1 cellular context compared by ENCODE assay signal in the genomic region with DNA sequence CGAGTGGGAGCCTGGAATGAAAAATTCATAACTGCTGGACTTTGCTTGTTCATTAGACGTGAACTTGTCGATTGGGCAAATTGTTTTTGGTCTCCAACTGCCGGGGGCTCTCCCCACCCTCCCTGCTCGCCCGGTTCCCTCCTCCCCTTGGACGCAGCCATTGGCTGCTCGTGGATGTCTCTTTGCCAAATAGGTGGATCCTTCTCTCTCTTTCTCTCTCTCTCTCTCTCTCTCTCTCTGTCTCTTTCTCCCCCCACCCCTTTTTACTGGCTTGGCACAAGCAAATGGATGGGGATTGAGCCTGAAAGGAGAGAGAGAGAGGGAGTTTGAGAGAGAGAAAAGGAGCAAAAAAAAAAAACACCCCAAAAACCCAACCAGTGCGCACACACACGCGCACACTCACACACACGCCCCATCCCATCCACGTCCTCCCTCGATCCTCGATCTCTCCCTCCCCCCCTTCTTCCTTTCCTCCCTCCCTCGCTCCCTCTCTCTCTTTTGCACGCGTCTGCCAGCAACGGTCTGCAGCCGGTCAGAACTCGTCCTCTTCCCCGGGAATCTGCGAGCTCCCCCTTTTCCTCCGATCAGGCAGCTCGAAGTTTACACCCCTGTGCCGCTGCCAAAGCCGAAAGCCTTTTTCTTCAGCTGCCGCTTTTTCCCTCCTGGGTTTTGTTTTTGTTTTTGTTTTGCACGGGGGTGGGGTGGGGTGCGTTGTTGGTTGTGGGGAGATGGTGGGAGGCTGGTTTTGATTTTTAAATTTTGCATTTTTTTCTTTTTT.
TF ChIP-seq lines count a peak whose summit lies in the region.

No MANE protein-coding gene starts in this region.

TF ChIP-seq in HepG2, 621 proteins besides CTCF, POLR2A, EP300 and RAD21 (continued from another document):
- TF ChIP-seq, protein P1, sequence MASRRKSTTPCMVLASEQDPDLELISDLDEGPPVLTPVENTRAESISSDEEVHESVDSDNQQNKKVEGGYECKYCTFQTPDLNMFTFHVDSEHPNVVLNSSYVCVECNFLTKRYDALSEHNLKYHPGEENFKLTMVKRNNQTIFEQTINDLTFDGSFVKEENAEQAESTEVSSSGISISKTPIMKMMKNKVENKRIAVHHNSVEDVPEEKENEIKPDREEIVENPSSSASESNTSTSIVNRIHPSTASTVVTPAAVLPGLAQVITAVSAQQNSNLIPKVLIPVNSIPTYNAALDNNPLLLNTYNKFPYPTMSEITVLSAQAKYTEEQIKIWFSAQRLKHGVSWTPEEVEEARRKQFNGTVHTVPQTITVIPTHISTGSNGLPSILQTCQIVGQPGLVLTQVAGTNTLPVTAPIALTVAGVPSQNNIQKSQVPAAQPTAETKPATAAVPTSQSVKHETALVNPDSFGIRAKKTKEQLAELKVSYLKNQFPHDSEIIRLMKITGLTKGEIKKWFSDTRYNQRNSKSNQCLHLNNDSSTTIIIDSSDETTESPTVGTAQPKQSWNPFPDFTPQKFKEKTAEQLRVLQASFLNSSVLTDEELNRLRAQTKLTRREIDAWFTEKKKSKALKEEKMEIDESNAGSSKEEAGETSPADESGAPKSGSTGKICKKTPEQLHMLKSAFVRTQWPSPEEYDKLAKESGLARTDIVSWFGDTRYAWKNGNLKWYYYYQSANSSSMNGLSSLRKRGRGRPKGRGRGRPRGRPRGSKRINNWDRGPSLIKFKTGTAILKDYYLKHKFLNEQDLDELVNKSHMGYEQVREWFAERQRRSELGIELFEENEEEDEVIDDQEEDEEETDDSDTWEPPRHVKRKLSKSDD (CRISPR knock-in tag; IDR thresholded peaks at IDR 0.05; ENCODE audit: low read depth) = no peak
- peak; percentile 67; the same call in 1 of the 2 replicates for TF ChIP-seq ZNF430 (CRISPR knock-in tag; IDR thresholded peaks at IDR 0.05)
- no peak for TF ChIP-seq ZNF605 (CRISPR knock-in tag; IDR thresholded peaks at IDR 0.05)
- no peak for TF ChIP-seq GABPA (IDR thresholded peaks at IDR 0.05; ENCODE audit: low read depth, low read length)
- TF ChIP-seq GABPA (CRISPR knock-in tag; IDR thresholded peaks at IDR 0.05; ENCODE audit: low read depth) = no peak
- TF ChIP-seq MED13 (CRISPR knock-in tag; IDR thresholded peaks at IDR 0.05) = no peak
- peak; percentile 34; the same call in 1 of the 2 replicates for TF ChIP-seq TBX2 (CRISPR knock-in tag; IDR thresholded peaks at IDR 0.05; ENCODE audit: borderline replicate concordance)
- TF ChIP-seq KLF9 (CRISPR knock-in tag; IDR thresholded peaks at IDR 0.05; ENCODE audit: low read depth) = no peak
- TF ChIP-seq DNMT3B (CRISPR knock-in tag; conservative IDR thresholded peaks at IDR 0.05) = 0 out of 2 replicates have a peak, but pooled peaks have one; percentile 49
- no peak for TF ChIP-seq ZNF530 (CRISPR knock-in tag; IDR thresholded peaks at IDR 0.05; ENCODE audit: low read depth)
- TF ChIP-seq, protein P2, sequence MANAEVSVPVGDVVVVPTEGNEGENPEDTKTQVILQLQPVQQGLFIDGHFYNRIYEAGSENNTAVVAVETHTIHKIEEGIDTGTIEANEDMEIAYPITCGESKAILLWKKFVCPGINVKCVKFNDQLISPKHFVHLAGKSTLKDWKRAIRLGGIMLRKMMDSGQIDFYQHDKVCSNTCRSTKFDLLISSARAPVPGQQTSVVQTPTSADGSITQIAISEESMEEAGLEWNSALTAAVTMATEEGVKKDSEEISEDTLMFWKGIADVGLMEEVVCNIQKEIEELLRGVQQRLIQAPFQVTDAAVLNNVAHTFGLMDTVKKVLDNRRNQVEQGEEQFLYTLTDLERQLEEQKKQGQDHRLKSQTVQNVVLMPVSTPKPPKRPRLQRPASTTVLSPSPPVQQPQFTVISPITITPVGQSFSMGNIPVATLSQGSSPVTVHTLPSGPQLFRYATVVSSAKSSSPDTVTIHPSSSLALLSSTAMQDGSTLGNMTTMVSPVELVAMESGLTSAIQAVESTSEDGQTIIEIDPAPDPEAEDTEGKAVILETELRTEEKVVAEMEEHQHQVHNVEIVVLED (CRISPR knock-in tag; IDR thresholded peaks at IDR 0.05; ENCODE audit: borderline replicate concordance) = no peak
- TF ChIP-seq, protein P3, sequence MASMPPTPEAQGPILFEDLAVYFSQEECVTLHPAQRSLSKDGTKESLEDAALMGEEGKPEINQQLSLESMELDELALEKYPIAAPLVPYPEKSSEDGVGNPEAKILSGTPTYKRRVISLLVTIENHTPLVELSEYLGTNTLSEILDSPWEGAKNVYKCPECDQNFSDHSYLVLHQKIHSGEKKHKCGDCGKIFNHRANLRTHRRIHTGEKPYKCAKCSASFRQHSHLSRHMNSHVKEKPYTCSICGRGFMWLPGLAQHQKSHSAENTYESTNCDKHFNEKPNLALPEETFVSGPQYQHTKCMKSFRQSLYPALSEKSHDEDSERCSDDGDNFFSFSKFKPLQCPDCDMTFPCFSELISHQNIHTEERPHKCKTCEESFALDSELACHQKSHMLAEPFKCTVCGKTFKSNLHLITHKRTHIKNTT (CRISPR knock-in tag; IDR thresholded peaks at IDR 0.05) = no peak
- TF ChIP-seq GTF2F1 (IDR thresholded peaks at IDR 0.05; ENCODE audit: low read length) = no peak
- TF ChIP-seq CENPX (CRISPR knock-in tag; IDR thresholded peaks at IDR 0.05) = no peak
- TF ChIP-seq, protein P4, sequence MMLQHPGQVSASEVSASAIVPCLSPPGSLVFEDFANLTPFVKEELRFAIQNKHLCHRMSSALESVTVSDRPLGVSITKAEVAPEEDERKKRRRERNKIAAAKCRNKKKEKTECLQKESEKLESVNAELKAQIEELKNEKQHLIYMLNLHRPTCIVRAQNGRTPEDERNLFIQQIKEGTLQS (CRISPR knock-in tag; IDR thresholded peaks at IDR 0.05) = no peak
- TF ChIP-seq KDM4B (CRISPR knock-in tag; IDR thresholded peaks at IDR 0.05) = no peak
- TF ChIP-seq RFXANK (CRISPR knock-in tag; IDR thresholded peaks at IDR 0.05) = no peak
- TF ChIP-seq NR3C1 (CRISPR knock-in tag; IDR thresholded peaks at IDR 0.05) = no peak
- TF ChIP-seq SMC3 (IDR thresholded peaks at IDR 0.05; ENCODE audit: low read length) = no peak
- no peak for TF ChIP-seq ZNF713 (CRISPR knock-in tag; IDR thresholded peaks at IDR 0.05)
- no peak for TF ChIP-seq ZNF703 (CRISPR knock-in tag; IDR thresholded peaks at IDR 0.05; ENCODE audit: borderline replicate concordance)
- no peak for TF ChIP-seq IKZF4 (CRISPR knock-in tag; IDR thresholded peaks at IDR 0.05; ENCODE audit: borderline replicate concordance, low read depth, not compliant biosample characterization)
- TF ChIP-seq FOXK1 (CRISPR knock-in tag; IDR thresholded peaks at IDR 0.05; ENCODE audit: borderline replicate concordance, low read depth) = no peak
- no peak for TF ChIP-seq NR2F1 (CRISPR knock-in tag; IDR thresholded peaks at IDR 0.05)
- no peak for TF ChIP-seq KDM6A (CRISPR knock-in tag; IDR thresholded peaks at IDR 0.05; ENCODE audit: low read depth)
- TF ChIP-seq GTF3A (CRISPR knock-in tag; conservative IDR thresholded peaks at IDR 0.05) = no peak
- TF ChIP-seq, protein P5, sequence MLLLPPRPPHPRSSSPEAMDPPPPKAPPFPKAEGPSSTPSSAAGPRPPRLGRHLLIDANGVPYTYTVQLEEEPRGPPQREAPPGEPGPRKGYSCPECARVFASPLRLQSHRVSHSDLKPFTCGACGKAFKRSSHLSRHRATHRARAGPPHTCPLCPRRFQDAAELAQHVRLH (CRISPR knock-in tag; IDR thresholded peaks at IDR 0.05; ENCODE audit: borderline replicate concordance, low read depth) = 0 out of 2 replicates have a peak, but pooled peaks have one; percentile 31
- TF ChIP-seq, protein P6, sequence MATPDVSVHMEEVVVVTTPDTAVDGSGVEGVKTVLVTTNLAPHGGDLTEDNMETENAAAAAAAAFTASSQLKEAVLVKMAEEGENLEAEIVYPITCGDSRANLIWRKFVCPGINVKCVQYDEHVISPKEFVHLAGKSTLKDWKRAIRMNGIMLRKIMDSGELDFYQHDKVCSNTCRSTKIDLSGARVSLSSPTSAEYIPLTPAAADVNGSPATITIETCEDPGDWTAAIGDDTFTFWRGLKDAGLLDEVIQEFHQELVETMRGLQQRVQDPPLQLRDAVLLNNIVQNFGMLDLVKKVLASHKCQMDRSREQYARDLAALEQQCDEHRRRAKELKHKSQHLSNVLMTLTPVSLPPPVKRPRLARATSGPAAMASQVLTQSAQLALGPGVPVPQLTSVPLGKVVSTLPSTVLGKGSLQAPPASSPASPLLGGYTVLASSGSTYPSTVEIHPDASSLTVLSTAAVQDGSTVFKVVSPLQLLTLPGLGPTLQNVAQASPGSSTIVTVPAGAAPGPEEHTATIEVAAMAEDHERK (CRISPR knock-in tag; IDR thresholded peaks at IDR 0.05; ENCODE audit: low read depth) = no peak
